ENCODE assay signal across 14 cellular contexts in the genomic region with DNA sequence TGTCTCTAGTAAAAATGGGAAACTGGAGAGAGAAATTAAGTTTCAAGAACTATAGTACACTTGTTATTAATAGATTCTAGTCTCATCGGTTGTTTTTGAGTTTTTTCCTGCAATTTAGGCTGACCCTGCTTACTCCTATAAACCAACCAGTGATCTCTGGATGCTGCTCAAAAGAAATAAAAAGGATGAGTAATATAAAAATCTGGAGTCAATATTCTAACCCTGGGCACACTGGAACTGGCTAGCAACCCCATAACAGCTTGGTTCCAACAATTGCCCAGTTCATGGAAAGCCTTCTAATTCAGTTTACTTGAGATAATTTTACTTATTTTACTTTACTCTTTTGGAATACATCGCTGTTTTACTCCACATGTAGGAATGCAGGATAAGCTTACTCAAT.
"Had no signal": no experiment of that assay in that cellular context is flagged by ENCODE, and none has a peak within 500 bp of the region (broad histone marks: within the 10 kb centered on the region; RNA-seq: fewer than 3 reads in every experiment).

No MANE protein-coding gene starts in this region.

- H3K9me3 ChIP-seq: ovary had no signal

- H3K4me3 Mint-ChIP-seq: activated naive CD8-positive, alpha-beta T cell treated with anti-CD3 and anti-CD28 coated beads for 36 hours; activated T-helper 1 cell treated with anti-CD3 and anti-CD28 coated beads, Interleukin-12 subunit alpha, Interleukin-12 subunit beta, Interleukin-2, Interleukin-4 antibody, amounts not matched to agents 30 ng/mL and 10 ng/mL and 1 ng/mL, durations not matched to agents 14 hours and 24 hours and 36 hours; brain; central memory CD8-positive, alpha-beta T cell; neural crest cell had no signal

- H3K4me1 ChIP-seq: esophagus squamous epithelium, tibial nerve had no signal

- H3K27ac Mint-ChIP-seq: activated naive CD8-positive, alpha-beta T cell treated with anti-CD3 and anti-CD28 coated beads for 36 hours; activated T-helper 1 cell treated with anti-CD3 and anti-CD28 coated beads, Interleukin-12 subunit alpha, Interleukin-12 subunit beta, Interleukin-2, Interleukin-4 antibody, amounts not matched to agents 30 ng/mL and 10 ng/mL and 1 ng/mL, durations not matched to agents 14 hours and 24 hours and 36 hours; brain had no signal

- H3K36me3 ChIP-seq: ovary had no signal

- H3K27me3 Mint-ChIP-seq: activated naive CD8-positive, alpha-beta T cell treated with anti-CD3 and anti-CD28 coated beads for 36 hours; central memory CD8-positive, alpha-beta T cell had no signal

- H3K27ac ChIP-seq: esophagus squamous epithelium, ovary, tibial nerve had no signal

- H3K4me3 ChIP-seq: esophagus squamous epithelium, ovary, tibial nerve had no signal

- H3K4me1 Mint-ChIP-seq: activated naive CD8-positive, alpha-beta T cell treated with anti-CD3 and anti-CD28 coated beads for 36 hours; central memory CD8-positive, alpha-beta T cell; neural crest cell had no signal

- DNase-seq: activated naive CD8-positive, alpha-beta T cell treated with anti-CD3 and anti-CD28 coated beads for 36 hours; amygdala; cortex of kidney; effector CD4-positive, alpha-beta T cell; esophagus squamous epithelium; left colon; ovary; stimulated activated CD4-positive, alpha-beta T cell treated with anti-CD3 and anti-CD28 coated beads, Interleukin-12 subunit alpha, Interleukin-12 subunit beta, amount 100 ng/mL, for 4 hours; stimulated activated CD4-positive, alpha-beta T cell treated with anti-CD3 and anti-CD28 coated beads, Interleukin-2, amount 100 ng/mL, for 24 hours had no signal

- H3K27me3 ChIP-seq: esophagus squamous epithelium, ovary, tibial nerve had no signal
